ENCODE assay signal across 29 cellular contexts in genomic region chr7:77736991-77737390, GRCh38.
"Had no signal": no experiment of that assay in that cellular context is flagged by ENCODE, and none has a peak within 500 bp of the region (broad histone marks: within the 10 kb centered on the region; RNA-seq: fewer than 3 reads in every experiment).

No MANE protein-coding gene starts in this region.

- H3K4me1 ChIP-seq: breast epithelium had no signal

- H3K4me3 Mint-ChIP-seq: activated CD4-positive, alpha-beta memory T cell treated with anti-CD3 and anti-CD28 coated beads, Interleukin-2, amount 10 ng/mL, durations not matched to agents 7 days and 5 days; activated CD8-positive, alpha-beta memory T cell treated with anti-CD3 and anti-CD28 coated beads, Interleukin-2, amount 10 ng/mL, durations not matched to agents 7 days and 5 days; activated naive CD4-positive, alpha-beta T cell treated with anti-CD3 and anti-CD28 coated beads, Interleukin-2, amount 10 ng/mL, durations not matched to agents 7 days and 5 days; activated naive CD8-positive, alpha-beta T cell; T-helper 1 cell treated with Interleukin-12 subunit alpha and Interleukin-12 subunit beta and Interleukin-4 antibody, amounts not matched to agents 30 μg/mL and 1 μg/mL, for 36 hours; T-helper 2 cell treated with Interferon-gamma antibody and Interleukin-4, amounts not matched to agents 5 μg/mL and 100 μg/mL, for 36 hours had no signal

- H3K9ac ChIP-seq: SK-N-SH had no signal

- H3K9me3 Mint-ChIP-seq: activated CD4-positive, alpha-beta memory T cell treated with anti-CD3 and anti-CD28 coated beads, Interleukin-2, amount 10 ng/mL, durations not matched to agents 7 days and 5 days; activated naive CD4-positive, alpha-beta T cell treated with anti-CD3 and anti-CD28 coated beads, Interleukin-2, amount 10 ng/mL, durations not matched to agents 7 days and 5 days; T-helper 1 cell treated with Interleukin-12 subunit alpha and Interleukin-12 subunit beta and Interleukin-4 antibody, amounts not matched to agents 30 μg/mL and 1 μg/mL, for 36 hours; T-helper 2 cell treated with Interferon-gamma antibody and Interleukin-4, amounts not matched to agents 5 μg/mL and 100 μg/mL, for 36 hours had no signal

- H3K27ac ChIP-seq: ascending aorta, body of pancreas, breast epithelium, SJSA1 had no signal

- H3K27ac Mint-ChIP-seq: activated CD4-positive, alpha-beta memory T cell treated with anti-CD3 and anti-CD28 coated beads, Interleukin-2, amount 10 ng/mL, durations not matched to agents 7 days and 5 days; activated CD8-positive, alpha-beta memory T cell treated with anti-CD3 and anti-CD28 coated beads, Interleukin-2, amount 10 ng/mL, durations not matched to agents 7 days and 5 days; activated naive CD4-positive, alpha-beta T cell treated with anti-CD3 and anti-CD28 coated beads, Interleukin-2, amount 10 ng/mL, durations not matched to agents 7 days and 5 days; activated naive CD8-positive, alpha-beta T cell; T-helper 1 cell treated with Interleukin-12 subunit alpha and Interleukin-12 subunit beta and Interleukin-4 antibody, amounts not matched to agents 30 μg/mL and 1 μg/mL, for 36 hours; T-helper 2 cell treated with Interferon-gamma antibody and Interleukin-4, amounts not matched to agents 5 μg/mL and 100 μg/mL, for 36 hours had no signal

- H3K27me3 Mint-ChIP-seq: activated CD4-positive, alpha-beta memory T cell treated with anti-CD3 and anti-CD28 coated beads, Interleukin-2, amount 10 ng/mL, durations not matched to agents 7 days and 5 days; activated CD8-positive, alpha-beta memory T cell treated with anti-CD3 and anti-CD28 coated beads, Interleukin-2, amount 10 ng/mL, durations not matched to agents 7 days and 5 days; activated naive CD4-positive, alpha-beta T cell treated with anti-CD3 and anti-CD28 coated beads, Interleukin-2, amount 10 ng/mL, durations not matched to agents 7 days and 5 days; activated naive CD8-positive, alpha-beta T cell had no signal

- ATAC-seq: activated CD8-positive, alpha-beta memory T cell treated with anti-CD3 and anti-CD28 coated beads, Interleukin-2, amount 10 ng/mL, durations not matched to agents 7 days and 5 days; body of pancreas; Panc1 had no signal

- DNase-seq: activated CD4-positive, alpha-beta memory T cell treated with anti-CD3 and anti-CD28 coated beads, Interleukin-2, amount 10 ng/mL, durations not matched to agents 7 days and 5 days; activated CD4-positive, alpha-beta T cell treated with anti-CD3 and anti-CD28 coated beads for 4 hours; activated CD8-positive, alpha-beta memory T cell treated with anti-CD3 and anti-CD28 coated beads for 24 hours; activated CD8-positive, alpha-beta memory T cell treated with anti-CD3 and anti-CD28 coated beads, Interleukin-2, amount 10 ng/mL, durations not matched to agents 7 days and 5 days; activated CD8-positive, alpha-beta memory T cell treated with anti-CD3 and anti-CD28 coated beads, Interleukin-2, amount 50 U/mL, for 48 hours; activated effector memory CD4-positive, alpha-beta T cell treated with Interleukin-2 at 50 U/mL for 16 hours; activated naive CD4-positive, alpha-beta T cell treated with anti-CD3 and anti-CD28 coated beads, Interleukin-2, amount 10 ng/mL, durations not matched to agents 7 days and 5 days; activated T-cell treated with anti-CD3 and anti-CD28 coated beads, Interleukin-2, amount 50 U/mL, for 48 hours; amniotic stem cell; body of pancreas; Karpas-422; KBM-7; NCI-H1048; NCI-H1105 treated with DMSO at 0.1 percent for 48 hours; NCI-H1436; NCI-H1694; NCI-H1930; NCI-H2081 treated with DMSO at 0.1 percent for 48 hours; NCI-H345; NCI-H524 treated with DMSO at 0.1 percent for 48 hours; SHP77 treated with DMSO at 0.1 percent for 48 hours; SK-N-SH had no signal

- H3K9me3 ChIP-seq: ascending aorta, body of pancreas, breast epithelium, SJSA1, SK-N-SH had no signal

- H3K36me3 ChIP-seq: breast epithelium had no signal

- H3K4me2 ChIP-seq: SK-N-SH had no signal

- H3K4me3 ChIP-seq: ascending aorta, body of pancreas, breast epithelium, SJSA1 had no signal

- H3K27me3 ChIP-seq: ascending aorta, body of pancreas, breast epithelium, SJSA1 had no signal
